ENCODE assay signal across 1 cellular context in genomic region chr2:237923507-237924163, GRCh38.
TF ChIP-seq lines count a peak whose summit lies in the region.

No MANE protein-coding gene starts in this region.

TF ChIP-seq in HepG2, 621 proteins besides CTCF, POLR2A, EP300 and RAD21 (continued from another document and continues in another):
- TF ChIP-seq THAP9 (CRISPR knock-in tag; IDR thresholded peaks at IDR 0.05; ENCODE audit: borderline replicate concordance) (no peak), ARNT (IDR thresholded peaks at IDR 0.05) (no peak), ETV6 (CRISPR knock-in tag; conservative IDR thresholded peaks at IDR 0.05) (no peak), LRRFIP1 (CRISPR knock-in tag; conservative IDR thresholded peaks at IDR 0.05) (no peak), ISX (CRISPR knock-in tag; conservative IDR thresholded peaks at IDR 0.05) (no peak), ATF2 (CRISPR knock-in tag; IDR thresholded peaks at IDR 0.05) (no peak), SUZ12 (IDR thresholded peaks at IDR 0.05; ENCODE audit: low read depth, low read length) (no peak), ZNF205 (CRISPR knock-in tag; IDR thresholded peaks at IDR 0.05) (no peak), ZNF121 (CRISPR knock-in tag; IDR thresholded peaks at IDR 0.05) (0 out of 2 replicates have a peak, but pooled peaks have one; percentile 23), ZNF430 (CRISPR knock-in tag; IDR thresholded peaks at IDR 0.05) (0 out of 2 replicates have a peak, but pooled peaks have one; percentile 40), MIXL1 (CRISPR knock-in tag; IDR thresholded peaks at IDR 0.05) (no peak), SPEN (CRISPR knock-in tag; IDR thresholded peaks at IDR 0.05; ENCODE audit: low read depth) (peak; percentile 63; the same call in 1 of the 2 replicates), ZNF883 (CRISPR knock-in tag; IDR thresholded peaks at IDR 0.05; ENCODE audit: not compliant biosample characterization) (no peak), SOX13 (IDR thresholded peaks at IDR 0.05) (no peak), SOX13 (CRISPR knock-in tag; conservative IDR thresholded peaks at IDR 0.05 in 1 of 2, IDR thresholded peaks at IDR 0.05 in 1 of 2) (no peak), HDAC1 (CRISPR knock-in tag; IDR thresholded peaks at IDR 0.05) (peak; percentile 39; the same call in 1 of the 2 replicates), HOMEZ (CRISPR knock-in tag; IDR thresholded peaks at IDR 0.05; ENCODE audit: low read depth) (0 out of 2 replicates have a peak, but pooled peaks have one; percentile 19), ZBED4 (CRISPR knock-in tag; IDR thresholded peaks at IDR 0.05; ENCODE audit: borderline replicate concordance) (no peak), ZNF350 (CRISPR knock-in tag; IDR thresholded peaks at IDR 0.05; ENCODE audit: borderline replicate concordance, low read depth) (no peak), NRL (CRISPR knock-in tag; IDR thresholded peaks at IDR 0.05; ENCODE audit: borderline replicate concordance) (no peak), ZNF569 (CRISPR knock-in tag; IDR thresholded peaks at IDR 0.05; ENCODE audit: borderline replicate concordance) (no peak), ZNF879 (CRISPR knock-in tag; IDR thresholded peaks at IDR 0.05) (0 out of 2 replicates have a peak, but pooled peaks have one; percentile 49), ZNF256 (CRISPR knock-in tag; conservative IDR thresholded peaks at IDR 0.05) (no peak), ZNF224 (CRISPR knock-in tag; IDR thresholded peaks at IDR 0.05) (no peak), ZNF562 (CRISPR knock-in tag; IDR thresholded peaks at IDR 0.05; ENCODE audit: borderline replicate concordance) (no peak), HNRNPLL (IDR thresholded peaks at IDR 0.05; ENCODE audit: low read depth, low read length, poor library complexity, severe bottlenecking) (peak; percentile 56), FOXK2 (IDR thresholded peaks at IDR 0.05) (no peak), TARDBP (CRISPR knock-in tag; IDR thresholded peaks at IDR 0.05) (0 out of 2 replicates have a peak, but pooled peaks have one; percentile 46), ZNF678 (CRISPR knock-in tag; IDR thresholded peaks at IDR 0.05) (no peak), ZNF282 (IDR thresholded peaks at IDR 0.05; ENCODE audit: partially characterized antibody) (no peak), AKNA (CRISPR knock-in tag; IDR thresholded peaks at IDR 0.05; ENCODE audit: borderline replicate concordance) (no peak), MIER2 (CRISPR knock-in tag; IDR thresholded peaks at IDR 0.05) (no peak), SMYD3 (CRISPR knock-in tag; IDR thresholded peaks at IDR 0.05) (no peak), ZNF737 (CRISPR knock-in tag; IDR thresholded peaks at IDR 0.05; ENCODE audit: borderline replicate concordance) (no peak), AGO1 (IDR thresholded peaks at IDR 0.05; ENCODE audit: low read depth, low read length, poor library complexity, severe bottlenecking) (no peak), ZEB1 (IDR thresholded peaks at IDR 0.05; ENCODE audit: insufficient replicate concordance, low read depth) (no peak), ZNF687 (CRISPR knock-in tag; IDR thresholded peaks at IDR 0.05) (peak; percentile 57; the same call in 1 of the 2 replicates), SNAPC5 (CRISPR knock-in tag; IDR thresholded peaks at IDR 0.05; ENCODE audit: borderline replicate concordance) (no peak), SALL1 (CRISPR knock-in tag; IDR thresholded peaks at IDR 0.05) (peak; percentile 52; the same call in 1 of the 2 replicates)
